8 cellular contexts compared by ENCODE assay signal in genomic region chr5:148482697-148483462, GRCh38.
A peak's percentile ranks its signal among the peaks of the same experiment; 100 is the strongest.
DNase-seq lines count a peak whose midpoint lies in the region; ATAC-seq and TF ChIP-seq lines count a peak whose summit lies in the region.

No MANE protein-coding gene starts in this region.

- H3K27me3 ChIP-seq in esophagus squamous epithelium (peaks cover 0 to 15% (median 0%) of the 10 kb centered on the region in 4 donors), neural progenitor cell (peaks cover 49% of the 10 kb centered on the region), tibial nerve (peaks cover 0 to 3% of the 10 kb centered on the region in 2 donors)

- no peaks in the 10 kb centered on the region for H3K79me2 ChIP-seq in neural progenitor cell (ENCODE audit: low read depth)

- peak in 5 of 6 experiments; percentile 33 to 64 (median 56) for TF ChIP-seq CTCF in esophagus squamous epithelium (IDR thresholded peaks at IDR 0.05)
- peak; percentile 75 for TF ChIP-seq CTCF in neural progenitor cell (IDR thresholded peaks at IDR 0.05)
- TF ChIP-seq CTCF in tibial nerve (IDR thresholded peaks at IDR 0.05) = peak; percentile 43 to 48 (median 44)

- intact Hi-C loops in esophagus squamous epithelium (cut with DNase I) = no loop called here

- H3K4me1 ChIP-seq in esophagus squamous epithelium = no peaks in the 10 kb centered on the region
- H3K4me1 ChIP-seq in neural progenitor cell = peaks cover 7% of the 10 kb centered on the region
- H3K4me1 ChIP-seq in tibial nerve = no peaks in the 10 kb centered on the region

- peaks cover 22% of the 10 kb centered on the region for H3K4me1 Mint-ChIP-seq in neural progenitor cell

- H3F3A ChIP-seq in neural progenitor cell (ENCODE audit: low read depth) = no peaks in the 10 kb centered on the region

- H3K27ac ChIP-seq in esophagus squamous epithelium (no peak overlapping the region), neural progenitor cell (no peak overlapping the region), tibial nerve (no peak overlapping the region)

- H3K36me3 ChIP-seq in esophagus squamous epithelium (no peaks in the 10 kb centered on the region), neural progenitor cell (no peaks in the 10 kb centered on the region), tibial nerve (no peaks in the 10 kb centered on the region)

- no peaks in the 10 kb centered on the region for H3K36me3 Mint-ChIP-seq in neural progenitor cell

- peak overlapping the region; percentile 40 for H2AFZ ChIP-seq in neural progenitor cell (replicated peaks)

- no peak for TF ChIP-seq EP300 in tibial nerve (IDR thresholded peaks at IDR 0.05)

- no peaks in the 10 kb centered on the region for H4K20me1 ChIP-seq in neural progenitor cell (ENCODE audit: low read depth)

- DNase-seq in NCI-H2227 (lab: John Stamatoyannopoulos, UW; ENCODE audit: unreplicated experiment) = peak; percentile 50
- DNase-seq in activated CD8-positive, alpha-beta memory T cell treated with anti-CD3 and anti-CD28 coated beads for 48 hours (ENCODE audit: low read depth in 2 of 3, low spot score in 2 of 3) = peak; percentile 21 to 42 (median 29)
- DNase-seq in esophagus squamous epithelium (lab: John Stamatoyannopoulos, UW) = no peak
- DNase-seq in neural progenitor cell (ENCODE audit: low spot score) = peak; percentile 75
- DNase-seq in tibial nerve (ENCODE audit: low spot score in 2 of 2) = peak; percentile 14 to 17

- H3K9ac ChIP-seq in neural progenitor cell = no peak overlapping the region

- H3K9me3 Mint-ChIP-seq in neural progenitor cell = peaks cover 5% of the 10 kb centered on the region

- H3K9me3 ChIP-seq in esophagus squamous epithelium (no peaks in the 10 kb centered on the region), neural progenitor cell (ENCODE audit: low read depth) (no peaks in the 10 kb centered on the region), tibial nerve (no peaks in the 10 kb centered on the region)

- TF ChIP-seq POLR2A in esophagus squamous epithelium (IDR thresholded peaks at IDR 0.05) = no peak
- TF ChIP-seq POLR2A in tibial nerve (IDR thresholded peaks at IDR 0.05) = no peak

- H3K4me3 ChIP-seq in esophagus squamous epithelium = no peak overlapping the region
- H3K4me3 ChIP-seq in neural progenitor cell = no peak overlapping the region
- no peak overlapping the region for H3K4me3 ChIP-seq in tibial nerve

- no peak overlapping the region for H3K27ac Mint-ChIP-seq in neural progenitor cell

- H3K4me2 ChIP-seq in neural progenitor cell = no peak overlapping the region

- peak; percentile 95 for ATAC-seq in GM18498 (IDR thresholded peaks at IDR 0.05; ENCODE audit: unreplicated experiment)
- ATAC-seq in HG02623 (IDR thresholded peaks at IDR 0.05; ENCODE audit: unreplicated experiment) = peak; percentile 82
- no peak for ATAC-seq in GM18520 (IDR thresholded peaks at IDR 0.05; ENCODE audit: unreplicated experiment)

- H3K4me3 Mint-ChIP-seq in neural progenitor cell = no peak overlapping the region

- peaks cover 7% of the 10 kb centered on the region for H3K27me3 Mint-ChIP-seq in neural progenitor cell (ENCODE audit: insufficient read depth, low read depth)

- 47 to 59% methylated on average over 22 of the region's 22 CpGs for WGBS in esophagus squamous epithelium, 2 donors
- 49 to 52% methylated on average over 22 of the region's 22 CpGs for WGBS in tibial nerve, 2 donors
